20 cellular contexts compared by ENCODE assay signal in genomic region chr1:162699366-162699765, GRCh38.
"Had no signal": no experiment of that assay in that cellular context is flagged by ENCODE, and none has a peak within 500 bp of the region (broad histone marks: within the 10 kb centered on the region; RNA-seq: fewer than 3 reads in every experiment).

No MANE protein-coding gene starts in this region.

- H3K36me3 Mint-ChIP-seq: activated naive CD4-positive, alpha-beta T cell treated with anti-CD3 and anti-CD28 coated beads, Interleukin-2, amount 50 U/mL, for 72 hours; brain; immature natural killer cell; WTC11 had no signal

- H3K27me3 ChIP-seq: gastrocnemius medialis, heart left ventricle had no signal

- H3K27ac Mint-ChIP-seq: activated CD8-positive, alpha-beta T cell treated with anti-CD3 and anti-CD28 coated beads for 36 hours; activated naive CD4-positive, alpha-beta T cell treated with anti-CD3 and anti-CD28 coated beads, Interleukin-2, amount 50 U/mL, for 72 hours; immature natural killer cell; stimulated activated naive CD8-positive, alpha-beta T cell treated with anti-CD3 and anti-CD28 coated beads, Interleukin-15, Interleukin-2, amounts not matched to agents 100 ng/mL and 50 ng/mL, for 24 hours; T-helper 17 cell; WTC11 had no signal

- H3K4me1 Mint-ChIP-seq: central memory CD8-positive, alpha-beta T cell; immature natural killer cell; T-helper 17 cell had no signal

- H3K9me3 Mint-ChIP-seq: activated CD8-positive, alpha-beta T cell treated with anti-CD3 and anti-CD28 coated beads for 36 hours; activated naive CD4-positive, alpha-beta T cell treated with anti-CD3 and anti-CD28 coated beads, Interleukin-2, amount 50 U/mL, for 72 hours; central memory CD8-positive, alpha-beta T cell; immature natural killer cell; neural crest cell; stimulated activated naive CD8-positive, alpha-beta T cell treated with anti-CD3 and anti-CD28 coated beads, Interleukin-15, Interleukin-2, amounts not matched to agents 100 ng/mL and 50 ng/mL, for 24 hours; WTC11 had no signal

- DNase-seq: activated CD4-positive, alpha-beta T cell treated with anti-CD3 and anti-CD28 coated beads for 4 hours; activated CD8-positive, alpha-beta T cell treated with anti-CD3 and anti-CD28 coated beads for 36 hours; activated gamma-delta T cell; activated T-cell treated with anti-CD3 and anti-CD28 coated beads, Interleukin-2, amount 50 U/mL, for 48 hours; cortex of kidney; effector CD4-positive, alpha-beta T cell; gastrocnemius medialis; heart left ventricle; immature natural killer cell; right cardiac atrium; T-helper 17 cell had no signal

- H3K4me3 Mint-ChIP-seq: activated CD8-positive, alpha-beta T cell treated with anti-CD3 and anti-CD28 coated beads for 36 hours; brain; central memory CD8-positive, alpha-beta T cell; immature natural killer cell; neural crest cell; stimulated activated naive CD8-positive, alpha-beta T cell treated with anti-CD3 and anti-CD28 coated beads, Interleukin-15, Interleukin-2, amounts not matched to agents 100 ng/mL and 50 ng/mL, for 24 hours; T-helper 17 cell; WTC11 had no signal

- ATAC-seq: activated CD8-positive, alpha-beta T cell treated with anti-CD3 and anti-CD28 coated beads for 36 hours; activated naive CD4-positive, alpha-beta T cell treated with anti-CD3 and anti-CD28 coated beads, Interleukin-2, amount 50 U/mL, for 72 hours; gastrocnemius medialis; heart left ventricle; right cardiac atrium; T-helper 17 cell; WTC11 had no signal

- H3K4me2 ChIP-seq: smooth muscle cell had no signal

- H3K27ac ChIP-seq: gastrocnemius medialis, prostate gland had no signal

- H3K36me3 ChIP-seq: gastrocnemius medialis, heart left ventricle, prostate gland had no signal

- H3K9me3 ChIP-seq: gastrocnemius medialis, heart left ventricle, prostate gland had no signal

- H3K4me3 ChIP-seq: gastrocnemius medialis, heart left ventricle, lung, prostate gland, smooth muscle cell had no signal

- H3K27me3 Mint-ChIP-seq: brain had no signal
